ENCODE assay signal across 1 cellular context in the genomic region with DNA sequence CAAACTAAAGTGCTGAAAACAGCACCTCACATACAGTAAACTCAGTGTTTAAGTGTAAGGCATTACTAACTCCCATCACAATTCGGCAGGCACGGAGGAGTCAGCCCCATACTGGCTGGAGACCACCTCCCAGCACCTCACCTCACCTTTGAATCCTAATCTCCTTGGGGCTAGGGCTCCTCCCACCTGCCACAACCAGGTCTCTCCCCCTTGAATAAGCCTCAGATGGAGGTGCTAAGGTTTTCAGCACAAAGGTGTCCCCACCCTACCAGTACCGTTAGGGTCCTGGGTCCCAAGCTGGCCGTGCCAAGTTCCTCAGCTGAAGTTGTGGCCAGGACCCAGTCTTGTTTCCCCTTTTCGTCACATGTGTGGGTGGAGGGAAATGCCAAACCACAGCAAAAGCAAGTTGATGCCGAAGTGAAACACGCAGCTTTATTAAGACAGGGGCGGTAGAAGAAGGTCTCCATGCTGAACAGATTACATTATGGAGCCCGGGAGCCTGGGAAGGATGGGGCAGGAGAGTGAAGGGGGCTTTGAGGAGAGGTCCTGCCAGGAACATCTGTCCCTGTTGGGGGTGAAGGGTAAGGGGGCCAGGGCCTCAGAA.
TF ChIP-seq lines count a peak whose summit lies in the region.

IGFLR1 (minus strand) TSS at position 332 of the 604 bp plus-strand sequence. CDS start 1,272 bp downstream, outside the sequence.

TF ChIP-seq in SK-N-SH treated with all-trans-retinoic acid at 6 μM for 48 hours, 23 proteins besides CTCF, POLR2A, EP300 and RAD21 (continued from another document):
- no peak for TF ChIP-seq PPARA (CRISPR knock-in tag; IDR thresholded peaks at IDR 0.05; ENCODE audit: borderline replicate concordance)
